9 cellular contexts compared by ENCODE assay signal in the genomic region with DNA sequence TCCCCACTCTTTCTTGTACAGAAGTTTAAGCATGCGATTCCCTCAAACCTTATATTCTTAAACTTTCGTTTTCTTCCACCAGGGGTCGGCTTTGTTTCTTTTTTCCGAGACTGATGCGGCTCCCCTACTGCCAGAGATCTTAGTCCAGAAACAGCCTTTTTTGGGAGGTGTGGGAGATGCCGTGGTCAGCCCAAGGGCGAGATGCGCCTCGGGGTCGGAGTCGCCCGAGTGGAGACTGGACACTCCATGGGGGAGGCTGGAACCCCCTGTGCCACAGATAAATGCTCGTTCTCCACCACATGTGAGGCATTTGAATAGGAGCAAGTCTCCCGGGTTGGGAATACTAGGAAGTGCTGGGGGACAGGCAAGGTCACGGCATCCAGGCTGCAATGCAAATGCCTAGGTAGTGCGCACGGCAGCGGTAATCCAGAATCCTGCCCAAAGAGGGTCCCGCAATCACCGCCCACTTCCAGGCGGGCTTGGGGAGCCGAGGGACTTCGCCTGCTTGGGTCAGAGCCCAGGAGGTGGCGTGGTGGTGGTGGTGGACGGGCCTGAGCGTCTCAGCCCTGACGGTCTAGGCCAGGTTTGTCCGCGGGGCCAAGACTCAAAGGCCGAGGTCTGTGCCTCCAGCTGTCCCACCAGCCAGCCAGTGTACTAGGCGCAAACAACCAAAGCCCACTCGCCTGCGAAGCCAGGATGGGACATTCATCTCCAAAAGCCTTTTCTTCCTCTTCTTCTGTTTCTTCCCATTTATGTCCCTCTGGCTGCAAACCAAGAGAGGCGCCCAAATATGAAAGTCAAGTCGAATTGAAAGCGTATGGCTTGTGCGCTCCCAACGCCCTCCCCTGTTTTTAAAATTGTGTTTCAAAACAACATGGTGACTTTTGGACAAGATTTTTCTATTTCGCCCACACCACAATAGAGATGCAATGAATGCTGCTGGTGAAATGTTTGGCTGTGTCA. TPM values are rescaled to one million over a fixed set of nuclear protein-coding genes. Genes with fewer than 3 reads are reported as not detected.
A peak's percentile ranks its signal among the peaks of the same experiment; 100 is the strongest.
DNase-seq lines count a peak whose midpoint lies in the region; ATAC-seq, FAIRE-seq and TF ChIP-seq lines count a peak whose summit lies in the region.
"Had no signal": no experiment of that assay in that cellular context is flagged by ENCODE, and none has a peak within 500 bp of the region (broad histone marks: within the 10 kb centered on the region; RNA-seq: fewer than 3 reads in every experiment).

No MANE protein-coding gene starts in this region.

- no peak overlapping the region for H2BK20ac ChIP-seq in H1 (ENCODE audit: low read length)

- intact Hi-C loops in aorta (cut with DNase I): loop anchor here (2.0 kb wide), 2 partner anchors 379 to 413 kb away; no protein-coding TSS in a partner anchor

- H3K4ac ChIP-seq in H1 (replicated peaks; ENCODE audit: insufficient read length, low read depth, low read length): no peak overlapping the region

- no peak for TF ChIP-seq EP300 in H1 (IDR thresholded peaks at IDR 0.05; ENCODE audit: borderline replicate concordance in 1 of 2, low read depth in 2 of 2, low read length in 2 of 2)

- peaks cover 3 to 12% of the 10 kb centered on the region in 2 experiments for H4K20me1 ChIP-seq in H1 (replicated peaks in 1 of 2; ENCODE audit: control insufficient read depth in 1 of 2, insufficient read depth in 2 of 2, low read length in 2 of 2)

- no peaks in the 10 kb centered on the region for H3K79me2 ChIP-seq in H1 (ENCODE audit: control insufficient read depth in 1 of 2, insufficient read depth in 2 of 2, low read length in 2 of 2)

- H3K56ac ChIP-seq in H1 (replicated peaks; ENCODE audit: insufficient read length, low read depth, low read length): no peak overlapping the region

- ATAC-seq in SK-N-SH treated with all-trans-retinoic acid at 6 μM for 48 hours: peak; percentile 66
- ATAC-seq in aorta (ENCODE audit: low FRiP score): peak; percentile 46
- ATAC-seq in HG03457 (IDR thresholded peaks at IDR 0.05; ENCODE audit: unreplicated experiment): no peak

- H2BK5ac ChIP-seq in H1 (ENCODE audit: low read depth, low read length): no peak overlapping the region

- peaks cover 0 to 3% (median 0%) of the 10 kb centered on the region in 4 experiments; a peak in 1 of 8 replicates for H3K36me3 ChIP-seq in H1 (ENCODE audit: control insufficient read depth in 2 of 4, insufficient read depth in 4 of 4, low read length in 3 of 4)
- H3K36me3 ChIP-seq in aorta (ENCODE audit: control insufficient read depth in 1 of 2, insufficient read depth in 2 of 2, low read length in 1 of 2): no peaks in the 10 kb centered on the region

- TF ChIP-seq RAD21 in H1 (IDR thresholded peaks at IDR 0.05 in 1 of 2, conservative IDR thresholded peaks at IDR 0.05 in 1 of 2; ENCODE audit: low read depth in 2 of 2, low read length in 2 of 2): peak; percentile 64 to 75

- H3K18ac ChIP-seq in H1 (ENCODE audit: extremely low read depth, low read length): peak overlapping the region; percentile 15; the same call in 1 of the 2 replicates

- H3K4me1 ChIP-seq in H1 (replicated peaks in 1 of 4; ENCODE audit: control insufficient read depth in 3 of 4, insufficient read depth in 4 of 4, low read length in 3 of 4): peaks cover 0 to 22% (median 16%) of the 10 kb centered on the region in 4 experiments; a peak in 5 of 7 replicates
- H3K4me1 ChIP-seq in aorta (ENCODE audit: control insufficient read depth in 1 of 2, insufficient read depth in 2 of 2, low read length in 2 of 2): no peaks in the 10 kb centered on the region

- H3K4me3 ChIP-seq in H1 (ENCODE audit: extremely low read depth in 1 of 4, insufficient read depth in 2 of 4, low read depth in 3 of 4, low read length in 4 of 4) (peak overlapping the region in 3 of 4 experiments; percentile 44 to 57 (median 52); a peak in 6 of 8 replicates), aorta (ENCODE audit: low read length in 2 of 2) (peak overlapping the region in 1 of 2 donors; percentile 27)

- peak; percentile 19 to 25 for DNase-seq in SHP77 (lab: John Stamatoyannopoulos, UW)
- no peak for DNase-seq in SHP77 treated with DMSO at 0.1 percent for 48 hours (lab: John Stamatoyannopoulos, UW)
- peak; percentile 42 for DNase-seq in KG1 (lab: John Stamatoyannopoulos, UW)
- DNase-seq in H1 (ENCODE audit: low read depth in 1 of 2, low spot score in 2 of 2): peak in 1 of 2 experiments; percentile 80
- peak in 1 of 2 experiments; percentile 48 for DNase-seq in mesothelial cell of epicardium (ENCODE audit: low spot score in 2 of 2, unreplicated experiment in 2 of 2)
- DNase-seq in aorta: no peak

- WGBS in H1 (ENCODE audit: extremely low coverage in 1 of 2, insufficient coverage in 1 of 2, insufficient read length in 1 of 2, insufficient replicate concordance in 2 of 2, low coverage in 1 of 2, low lambda C conversion rate in 2 of 2, missing lambda C conversion rate in 1 of 2), 2 experiments: 5% methylated on average over 37 of the region's 39 CpGs; no CpG with 5 or more reads in 1 of the 2 experiments
- 38% methylated on average over 39 of the region's 39 CpGs for WGBS in aorta, 2 donors

- peaks cover 84% of the 10 kb centered on the region for H3K27me3 Mint-ChIP-seq in mesothelial cell of epicardium (ENCODE audit: low read depth)

- no peak overlapping the region for H2BK15ac ChIP-seq in H1 (ENCODE audit: low read length)

- H4K91ac ChIP-seq in H1 (replicated peaks; ENCODE audit: insufficient read length, low read length): no peak overlapping the region

- H2AFZ ChIP-seq in H1 (ENCODE audit: low read length): 0 out of 2 replicates have a peak overlapping the region, but pooled peaks have one; percentile 19

- peak in 2 of 3 experiments; percentile 45 to 61; a peak in 3 of 4 replicates for TF ChIP-seq CTCF in H1 (IDR thresholded peaks at IDR 0.05; ENCODE audit: control extremely low read depth in 1 of 3, insufficient read depth in 1 of 3, low read depth in 1 of 3, low read length in 3 of 3)
- TF ChIP-seq CTCF in mesothelial cell of epicardium (IDR thresholded peaks at IDR 0.05; ENCODE audit: unreplicated experiment): peak; percentile 80

- H3K23ac ChIP-seq in H1 (ENCODE audit: insufficient read length): no peak overlapping the region

- no peak overlapping the region; a peak in 1 of 7 replicates for H3K9ac ChIP-seq in H1 (replicated peaks in 1 of 4; ENCODE audit: extremely low read depth in 1 of 4, low read depth in 3 of 4, low read length in 3 of 4)

- peak overlapping the region; percentile 55 for H3K4me3 Mint-ChIP-seq in mesothelial cell of epicardium

- H3K36me3 Mint-ChIP-seq in mesothelial cell of epicardium: no peaks in the 10 kb centered on the region

- peak overlapping the region; percentile 51; the same call in 1 of the 2 replicates for H4K8ac ChIP-seq in H1 (ENCODE audit: extremely low read depth, insufficient read depth, low read length)

- no peak overlapping the region for H2AK5ac ChIP-seq in H1 (ENCODE audit: low read depth, low read length)

- no peak overlapping the region for H4K5ac ChIP-seq in H1 (ENCODE audit: insufficient read length, low read depth, low read length)

- H3K27ac ChIP-seq in H1 (ENCODE audit: low read depth, low read length) (no peak overlapping the region), aorta (ENCODE audit: low read depth in 1 of 2, low read length in 2 of 2) (no peak overlapping the region)
- H3K27ac ChIP-seq: epithelial cell of prostate had no signal

- H3K23me2 ChIP-seq in H1 (ENCODE audit: low read depth, low read length): peaks cover 10% of the 10 kb centered on the region

- peak overlapping the region; percentile 89 for H3K4me2 ChIP-seq in H1 (ENCODE audit: insufficient read depth in 1 of 2, low read depth in 2 of 2, low read length in 2 of 2)

- no peaks in the 10 kb centered on the region for H3K9me3 Mint-ChIP-seq in mesothelial cell of epicardium

- no peak overlapping the region for H2BK120ac ChIP-seq in H1 (replicated peaks; ENCODE audit: low read depth, low read length)

- H3K4me1 Mint-ChIP-seq in mesothelial cell of epicardium: peaks cover 34% of the 10 kb centered on the region

- H3K14ac ChIP-seq in H1 (ENCODE audit: insufficient read length): no peak overlapping the region

- no peaks in the 10 kb centered on the region for H3K79me1 ChIP-seq in H1 (ENCODE audit: low read depth, low read length)

- peak; percentile 42 for FAIRE-seq in H1 (lab: Jason Lieb, UNC)

- no peak overlapping the region for H2BK12ac ChIP-seq in H1 (ENCODE audit: low read depth, low read length)

- CTCF ChIA-PET in H1 (lab: Charles Lee; ENCODE audit: partially characterized antibody): interaction anchor here (0.7 to 6.8 kb wide), 22 partner anchors 9 to 417 kb away, joined by 3 to 85 read pairs (median 5); a partner anchor contains a TSS

- no peaks in the 10 kb centered on the region for H3K9me3 ChIP-seq in H1 (ENCODE audit: insufficient read depth in 2 of 2, low read depth in 1 of 2, low read length in 1 of 2)
- no peaks in the 10 kb centered on the region for H3K9me3 ChIP-seq in aorta (ENCODE audit: control insufficient read depth, low read length)

- no peak overlapping the region for H3K27ac Mint-ChIP-seq in mesothelial cell of epicardium

- POLR2A ChIA-PET in H1 (lab: Charles Lee; ENCODE audit: partially characterized antibody): interaction anchor here (1.8 kb wide), 2 partner anchors 43 to 55 kb away, joined by 5 to 7 read pairs; no protein-coding TSS in a partner anchor

- no peak for TF ChIP-seq POLR2A in H1 (IDR thresholded peaks at IDR 0.05; ENCODE audit: control extremely low read depth in 1 of 2, low read depth in 2 of 2, low read length in 2 of 2)

- peaks cover 49 to 70% (median 67%) of the 10 kb centered on the region in 4 experiments for H3K27me3 ChIP-seq in H1 (replicated peaks in 1 of 4; ENCODE audit: control insufficient read depth in 3 of 4, extremely low read depth in 1 of 4, insufficient read depth in 3 of 4, low read length in 3 of 4)
- H3K27me3 ChIP-seq in aorta (ENCODE audit: control insufficient read depth in 1 of 2, insufficient read depth in 2 of 2, low read length in 1 of 2): no peaks in the 10 kb centered on the region

RNA-seq across cellular contexts. Expression of a gene that starts 39.3 kb away (rescaled TPM):
- 26.1 and 30.3 TPM in 2 replicates for total RNA-seq in H1 (2021; fragmentation: NEBNext Ultra II Directional; extraction: Animal tissue kit (Norgen Biotek cat#: 25700))
- polyA plus RNA-seq in H1 (2011; rRNA removed) (17.7 and 26.1 TPM in 2 replicates), aorta (10 to 100 TPM; 17.8 to 18.5 TPM)
- polyA plus RNA-seq in H1 (2011; cell fraction: cytosol; rRNA removed): 9.2 TPM
- polyA plus RNA-seq in H1 (2011; cell fraction: nucleus; rRNA removed): 29.5 TPM
- 15.8 to 24.3 TPM (median 20.7 TPM) in 4 replicates for polyA plus RNA-seq in H1 (2012, experiment 1 of 2)
- 2.6 TPM for polyA plus RNA-seq in H1 (2012, experiment 2 of 2)
- polyA plus RNA-seq in H1 (2013, experiment 1 of 2): 17.8 TPM
- polyA plus RNA-seq in H1 (2013, experiment 2 of 2): 21.8 TPM
- polyA minus RNA-seq in H1 (2011; rRNA and poly(A)+ RNA removed): 6.9 and 18.7 TPM in 2 replicates
- polyA minus RNA-seq in H1 (2011; cell fraction: cytosol; rRNA and poly(A)+ RNA removed): 25.5 TPM
- 41.0 TPM for polyA minus RNA-seq in H1 (2011; cell fraction: nucleus; rRNA and poly(A)+ RNA removed)
- total RNA-seq in mesothelial cell of epicardium (11.9 to 16.8 TPM (median 14.4 TPM) in 3 replicates), aorta (10 to 100 TPM; 45.0 to 68.3 TPM)

RNA-seq across cellular contexts. Expression of a gene that starts 52.0 kb away (rescaled TPM):
- not detected in 2 replicates for total RNA-seq in H1 (2021; fragmentation: NEBNext Ultra II Directional; extraction: Animal tissue kit (Norgen Biotek cat#: 25700))
- polyA plus RNA-seq in H1 (2011; rRNA removed) (not detected in 2 replicates), aorta (not detected)
- not detected for polyA plus RNA-seq in H1 (2011; cell fraction: cytosol; rRNA removed)
- polyA plus RNA-seq in H1 (2011; cell fraction: nucleus; rRNA removed): not detected
- polyA plus RNA-seq in H1 (2012, experiment 1 of 2): not detected in 4 replicates
- not detected for polyA plus RNA-seq in H1 (2012, experiment 2 of 2)
- not detected for polyA plus RNA-seq in H1 (2013, experiment 1 of 2)
- not detected for polyA plus RNA-seq in H1 (2013, experiment 2 of 2)
- not detected in 2 replicates for polyA minus RNA-seq in H1 (2011; rRNA and poly(A)+ RNA removed)
- polyA minus RNA-seq in H1 (2011; cell fraction: cytosol; rRNA and poly(A)+ RNA removed): not detected
- polyA minus RNA-seq in H1 (2011; cell fraction: nucleus; rRNA and poly(A)+ RNA removed): not detected
- total RNA-seq in mesothelial cell of epicardium (not detected in 3 replicates), aorta (not detected)

Comparison
In these comparisons a context has a peak if more than half of its experiments do, and no peak if none do; other contexts are left out.
1. DNase-seq: peak in SHP77 (2 of 2) and KG1 (single experiment); none in SHP77 treated with DMSO at 0.1 percent for 48 hours (single experiment) and aorta (0 of 2).